ENCODE assay signal across 8 cellular contexts in genomic region chr14:30395065-30395464, GRCh38.
"Had no signal": no experiment of that assay in that cellular context is flagged by ENCODE, and none has a peak within 500 bp of the region (broad histone marks: within the 10 kb centered on the region; RNA-seq: fewer than 3 reads in every experiment).

No MANE protein-coding gene starts in this region.

- FAIRE-seq: G401.6, GM12878, GM12891, GM12892, GM18507, GM19239 had no signal

- H3K4me3 ChIP-seq: GM12878 had no signal

- DNase-seq: GDM1, GF-D8 had no signal

- ATAC-seq: GM12878 had no signal
